In the genomic region with DNA sequence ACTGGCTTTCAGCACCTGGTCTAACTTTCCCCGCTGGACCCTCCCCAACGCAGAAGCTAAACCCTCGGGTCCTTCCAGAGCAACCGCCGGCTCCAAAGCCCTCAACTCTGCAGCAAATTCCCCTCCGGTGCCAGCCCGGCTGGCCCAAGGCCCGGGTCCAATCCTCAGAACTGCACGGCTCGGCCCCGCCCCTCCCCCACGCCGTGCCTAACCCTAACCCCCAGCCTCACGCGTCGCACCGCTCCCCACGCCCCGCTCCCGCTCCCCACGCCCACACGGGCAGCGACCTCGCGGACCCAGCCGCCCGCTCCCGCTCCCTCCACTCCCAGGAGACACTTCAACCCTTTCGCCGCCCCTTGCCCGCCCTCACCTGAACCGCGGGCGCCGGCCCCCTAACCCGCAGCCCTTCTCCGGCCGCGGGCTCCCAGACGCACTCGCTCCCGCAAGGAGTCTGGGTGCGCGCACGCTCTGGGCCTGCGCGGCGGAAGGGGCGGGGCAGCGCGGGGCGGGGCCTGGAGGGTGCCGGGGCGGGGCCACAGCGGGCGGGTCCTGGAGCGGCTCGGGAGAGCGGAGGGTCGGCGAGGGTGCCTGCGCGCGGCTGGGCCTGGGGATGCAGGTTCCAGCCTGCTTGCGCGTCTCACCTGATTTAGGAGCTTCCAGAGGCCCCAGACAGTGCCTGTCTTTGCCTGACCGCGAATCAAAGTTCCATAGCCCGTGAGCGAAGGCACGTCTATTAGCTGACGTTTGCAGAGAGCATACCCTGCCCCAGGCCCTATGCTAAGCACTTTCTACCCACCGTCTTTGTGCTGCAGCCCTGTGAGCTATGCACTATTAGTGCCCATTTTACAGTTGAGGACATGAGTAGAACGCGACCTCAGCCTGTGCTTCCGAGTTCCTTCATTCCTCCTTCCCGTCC, we compare ENCODE assay signal across 1 cellular context.
TF ChIP-seq lines count a peak whose summit lies in the region.

A gene (minus strand): TSS at position 453 of the 916 bp plus-strand sequence. CDS start 2,729 bp downstream, outside the sequence.

TF ChIP-seq in HepG2, 621 proteins besides CTCF, POLR2A, EP300 and RAD21 (continued from another document and continues in another):
- TF ChIP-seq ARNTL (CRISPR knock-in tag; IDR thresholded peaks at IDR 0.05) (no peak), RXRA (CRISPR knock-in tag; IDR thresholded peaks at IDR 0.05) (peak; percentile 29; the same call in 1 of the 2 replicates), FOXK2 (IDR thresholded peaks at IDR 0.05) (no peak), HNRNPLL (IDR thresholded peaks at IDR 0.05; ENCODE audit: low read depth, low read length, poor library complexity, severe bottlenecking) (peak; percentile 28), KLF9 (CRISPR knock-in tag; IDR thresholded peaks at IDR 0.05; ENCODE audit: low read depth) (no peak), NAIF1 (CRISPR knock-in tag; IDR thresholded peaks at IDR 0.05; ENCODE audit: borderline replicate concordance) (peak; percentile 57; the same call in 1 of the 2 replicates), ZNF292 (CRISPR knock-in tag; IDR thresholded peaks at IDR 0.05; ENCODE audit: borderline replicate concordance, low read depth) (0 out of 2 replicates have a peak, but pooled peaks have one; percentile 31), ZNF234 (CRISPR knock-in tag; conservative IDR thresholded peaks at IDR 0.05) (0 out of 2 replicates have a peak, but pooled peaks have one; percentile 59), ZNF7 (CRISPR knock-in tag; IDR thresholded peaks at IDR 0.05) (no peak), ZNF33A (CRISPR knock-in tag; IDR thresholded peaks at IDR 0.05; ENCODE audit: borderline replicate concordance) (peak; percentile 49; the same call in 1 of the 2 replicates), RFX1 (IDR thresholded peaks at IDR 0.05) (no peak), SRF (IDR thresholded peaks at IDR 0.05; ENCODE audit: low read depth, low read length) (no peak), AGO1 (IDR thresholded peaks at IDR 0.05; ENCODE audit: low read depth, low read length, poor library complexity, severe bottlenecking) (no peak), ZSCAN9 (CRISPR knock-in tag; IDR thresholded peaks at IDR 0.05; ENCODE audit: borderline replicate concordance) (no peak), MAZ (IDR thresholded peaks at IDR 0.05; ENCODE audit: borderline replicate concordance, low read depth, low read length) (no peak), MAZ (CRISPR knock-in tag; IDR thresholded peaks at IDR 0.05; ENCODE audit: low read depth) (peak; percentile 73), RBM22 (optimal IDR thresholded peaks at IDR 0.05; ENCODE audit: low read length) (no peak), DMAP1 (CRISPR knock-in tag; IDR thresholded peaks at IDR 0.05) (peak; percentile 52; the same call in 1 of the 2 replicates), SOX6 (IDR thresholded peaks at IDR 0.05) (no peak), SOX6 (CRISPR knock-in tag; IDR thresholded peaks at IDR 0.05) (peak; percentile 26; the same call in 1 of the 2 replicates), ZNF224 (CRISPR knock-in tag; IDR thresholded peaks at IDR 0.05) (no peak), ZNF343 (CRISPR knock-in tag; IDR thresholded peaks at IDR 0.05) (0 out of 2 replicates have a peak, but pooled peaks have one; percentile 35), EED (CRISPR knock-in tag; IDR thresholded peaks at IDR 0.05) (peak; percentile 24; the same call in 1 of the 2 replicates), KDM4B (CRISPR knock-in tag; IDR thresholded peaks at IDR 0.05) (no peak; the same call in 1 of the 2 replicates), KLF16 (CRISPR knock-in tag; IDR thresholded peaks at IDR 0.05) (0 out of 4 replicates have a peak, but pooled peaks of 1 of the 2 experiments have one; percentile 23), NONO (IDR thresholded peaks at IDR 0.05) (no peak), NONO (CRISPR knock-in tag; conservative IDR thresholded peaks at IDR 0.05) (peak; percentile 78; the same call in 1 of the 2 replicates), ZNF660 (CRISPR knock-in tag; IDR thresholded peaks at IDR 0.05; ENCODE audit: borderline replicate concordance, low read depth) (0 out of 2 replicates have a peak, but pooled peaks have one; percentile 26), ESRRA (CRISPR knock-in tag; IDR thresholded peaks at IDR 0.05; ENCODE audit: low read depth) (0 out of 2 replicates have a peak, but pooled peaks have one; percentile 28), ZNF44 (CRISPR knock-in tag; IDR thresholded peaks at IDR 0.05) (no peak), ZNF17 (CRISPR knock-in tag; IDR thresholded peaks at IDR 0.05) (no peak), CCDC6 (CRISPR knock-in tag; IDR thresholded peaks at IDR 0.05) (0 out of 2 replicates have a peak, but pooled peaks have one; percentile 62), ZNF614 (CRISPR knock-in tag; IDR thresholded peaks at IDR 0.05; ENCODE audit: borderline replicate concordance) (no peak), RARA (CRISPR knock-in tag; IDR thresholded peaks at IDR 0.05) (no peak), ISL2 (CRISPR knock-in tag; IDR thresholded peaks at IDR 0.05) (peak; percentile 62), GATAD1 (CRISPR knock-in tag; IDR thresholded peaks at IDR 0.05) (no peak; the same call in 1 of the 2 replicates)
- TF ChIP-seq, protein P1, sequence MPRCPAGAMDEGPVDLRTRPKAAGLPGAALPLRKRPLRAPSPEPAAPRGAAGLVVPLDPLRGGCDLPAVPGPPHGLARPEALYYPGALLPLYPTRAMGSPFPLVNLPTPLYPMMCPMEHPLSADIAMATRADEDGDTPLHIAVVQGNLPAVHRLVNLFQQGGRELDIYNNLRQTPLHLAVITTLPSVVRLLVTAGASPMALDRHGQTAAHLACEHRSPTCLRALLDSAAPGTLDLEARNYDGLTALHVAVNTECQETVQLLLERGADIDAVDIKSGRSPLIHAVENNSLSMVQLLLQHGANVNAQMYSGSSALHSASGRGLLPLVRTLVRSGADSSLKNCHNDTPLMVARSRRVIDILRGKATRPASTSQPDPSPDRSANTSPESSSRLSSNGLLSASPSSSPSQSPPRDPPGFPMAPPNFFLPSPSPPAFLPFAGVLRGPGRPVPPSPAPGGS (CRISPR knock-in tag; IDR thresholded peaks at IDR 0.05) = no peak
- TF ChIP-seq, protein P2, sequence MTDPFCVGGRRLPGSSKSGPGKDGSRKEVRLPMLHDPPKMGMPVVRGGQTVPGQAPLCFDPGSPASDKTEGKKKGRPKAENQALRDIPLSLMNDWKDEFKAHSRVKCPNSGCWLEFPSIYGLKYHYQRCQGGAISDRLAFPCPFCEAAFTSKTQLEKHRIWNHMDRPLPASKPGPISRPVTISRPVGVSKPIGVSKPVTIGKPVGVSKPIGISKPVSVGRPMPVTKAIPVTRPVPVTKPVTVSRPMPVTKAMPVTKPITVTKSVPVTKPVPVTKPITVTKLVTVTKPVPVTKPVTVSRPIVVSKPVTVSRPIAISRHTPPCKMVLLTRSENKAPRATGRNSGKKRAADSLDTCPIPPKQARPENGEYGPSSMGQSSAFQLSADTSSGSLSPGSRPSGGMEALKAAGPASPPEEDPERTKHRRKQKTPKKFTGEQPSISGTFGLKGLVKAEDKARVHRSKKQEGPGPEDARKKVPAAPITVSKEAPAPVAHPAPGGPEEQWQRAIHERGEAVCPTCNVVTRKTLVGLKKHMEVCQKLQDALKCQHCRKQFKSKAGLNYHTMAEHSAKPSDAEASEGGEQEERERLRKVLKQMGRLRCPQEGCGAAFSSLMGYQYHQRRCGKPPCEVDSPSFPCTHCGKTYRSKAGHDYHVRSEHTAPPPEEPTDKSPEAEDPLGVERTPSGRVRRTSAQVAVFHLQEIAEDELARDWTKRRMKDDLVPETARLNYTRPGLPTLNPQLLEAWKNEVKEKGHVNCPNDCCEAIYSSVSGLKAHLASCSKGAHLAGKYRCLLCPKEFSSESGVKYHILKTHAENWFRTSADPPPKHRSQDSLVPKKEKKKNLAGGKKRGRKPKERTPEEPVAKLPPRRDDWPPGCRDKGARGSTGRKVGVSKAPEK (CRISPR knock-in tag; IDR thresholded peaks at IDR 0.05; ENCODE audit: borderline replicate concordance) = no peak
- TF ChIP-seq, protein P3, sequence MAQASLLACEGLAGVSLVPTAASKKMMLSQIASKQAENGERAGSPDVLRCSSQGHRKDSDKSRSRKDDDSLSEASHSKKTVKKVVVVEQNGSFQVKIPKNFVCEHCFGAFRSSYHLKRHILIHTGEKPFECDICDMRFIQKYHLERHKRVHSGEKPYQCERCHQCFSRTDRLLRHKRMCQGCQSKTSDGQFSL (CRISPR knock-in tag; IDR thresholded peaks at IDR 0.05) = no peak
- TF ChIP-seq, protein P4, sequence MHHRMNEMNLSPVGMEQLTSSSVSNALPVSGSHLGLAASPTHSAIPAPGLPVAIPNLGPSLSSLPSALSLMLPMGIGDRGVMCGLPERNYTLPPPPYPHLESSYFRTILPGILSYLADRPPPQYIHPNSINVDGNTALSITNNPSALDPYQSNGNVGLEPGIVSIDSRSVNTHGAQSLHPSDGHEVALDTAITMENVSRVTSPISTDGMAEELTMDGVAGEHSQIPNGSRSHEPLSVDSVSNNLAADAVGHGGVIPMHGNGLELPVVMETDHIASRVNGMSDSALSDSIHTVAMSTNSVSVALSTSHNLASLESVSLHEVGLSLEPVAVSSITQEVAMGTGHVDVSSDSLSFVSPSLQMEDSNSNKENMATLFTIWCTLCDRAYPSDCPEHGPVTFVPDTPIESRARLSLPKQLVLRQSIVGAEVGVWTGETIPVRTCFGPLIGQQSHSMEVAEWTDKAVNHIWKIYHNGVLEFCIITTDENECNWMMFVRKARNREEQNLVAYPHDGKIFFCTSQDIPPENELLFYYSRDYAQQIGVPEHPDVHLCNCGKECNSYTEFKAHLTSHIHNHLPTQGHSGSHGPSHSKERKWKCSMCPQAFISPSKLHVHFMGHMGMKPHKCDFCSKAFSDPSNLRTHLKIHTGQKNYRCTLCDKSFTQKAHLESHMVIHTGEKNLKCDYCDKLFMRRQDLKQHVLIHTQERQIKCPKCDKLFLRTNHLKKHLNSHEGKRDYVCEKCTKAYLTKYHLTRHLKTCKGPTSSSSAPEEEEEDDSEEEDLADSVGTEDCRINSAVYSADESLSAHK (CRISPR knock-in tag; IDR thresholded peaks at IDR 0.05; ENCODE audit: borderline replicate concordance) = no peak
- TF ChIP-seq, protein P5, sequence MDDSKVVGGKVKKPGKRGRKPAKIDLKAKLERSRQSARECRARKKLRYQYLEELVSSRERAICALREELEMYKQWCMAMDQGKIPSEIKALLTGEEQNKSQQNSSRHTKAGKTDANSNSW (CRISPR knock-in tag; IDR thresholded peaks at IDR 0.05; ENCODE audit: borderline replicate concordance) = no peak
- TF ChIP-seq, protein P6, sequence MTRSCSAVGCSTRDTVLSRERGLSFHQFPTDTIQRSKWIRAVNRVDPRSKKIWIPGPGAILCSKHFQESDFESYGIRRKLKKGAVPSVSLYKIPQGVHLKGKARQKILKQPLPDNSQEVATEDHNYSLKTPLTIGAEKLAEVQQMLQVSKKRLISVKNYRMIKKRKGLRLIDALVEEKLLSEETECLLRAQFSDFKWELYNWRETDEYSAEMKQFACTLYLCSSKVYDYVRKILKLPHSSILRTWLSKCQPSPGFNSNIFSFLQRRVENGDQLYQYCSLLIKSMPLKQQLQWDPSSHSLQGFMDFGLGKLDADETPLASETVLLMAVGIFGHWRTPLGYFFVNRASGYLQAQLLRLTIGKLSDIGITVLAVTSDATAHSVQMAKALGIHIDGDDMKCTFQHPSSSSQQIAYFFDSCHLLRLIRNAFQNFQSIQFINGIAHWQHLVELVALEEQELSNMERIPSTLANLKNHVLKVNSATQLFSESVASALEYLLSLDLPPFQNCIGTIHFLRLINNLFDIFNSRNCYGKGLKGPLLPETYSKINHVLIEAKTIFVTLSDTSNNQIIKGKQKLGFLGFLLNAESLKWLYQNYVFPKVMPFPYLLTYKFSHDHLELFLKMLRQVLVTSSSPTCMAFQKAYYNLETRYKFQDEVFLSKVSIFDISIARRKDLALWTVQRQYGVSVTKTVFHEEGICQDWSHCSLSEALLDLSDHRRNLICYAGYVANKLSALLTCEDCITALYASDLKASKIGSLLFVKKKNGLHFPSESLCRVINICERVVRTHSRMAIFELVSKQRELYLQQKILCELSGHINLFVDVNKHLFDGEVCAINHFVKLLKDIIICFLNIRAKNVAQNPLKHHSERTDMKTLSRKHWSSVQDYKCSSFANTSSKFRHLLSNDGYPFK (CRISPR knock-in tag; IDR thresholded peaks at IDR 0.05; ENCODE audit: borderline replicate concordance) = no peak
- TF ChIP-seq, protein P7, sequence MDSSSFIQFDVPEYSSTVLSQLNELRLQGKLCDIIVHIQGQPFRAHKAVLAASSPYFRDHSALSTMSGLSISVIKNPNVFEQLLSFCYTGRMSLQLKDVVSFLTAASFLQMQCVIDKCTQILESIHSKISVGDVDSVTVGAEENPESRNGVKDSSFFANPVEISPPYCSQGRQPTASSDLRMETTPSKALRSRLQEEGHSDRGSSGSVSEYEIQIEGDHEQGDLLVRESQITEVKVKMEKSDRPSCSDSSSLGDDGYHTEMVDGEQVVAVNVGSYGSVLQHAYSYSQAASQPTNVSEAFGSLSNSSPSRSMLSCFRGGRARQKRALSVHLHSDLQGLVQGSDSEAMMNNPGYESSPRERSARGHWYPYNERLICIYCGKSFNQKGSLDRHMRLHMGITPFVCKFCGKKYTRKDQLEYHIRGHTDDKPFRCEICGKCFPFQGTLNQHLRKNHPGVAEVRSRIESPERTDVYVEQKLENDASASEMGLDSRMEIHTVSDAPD (CRISPR knock-in tag; IDR thresholded peaks at IDR 0.05) = no peak
- TF ChIP-seq, protein P8, sequence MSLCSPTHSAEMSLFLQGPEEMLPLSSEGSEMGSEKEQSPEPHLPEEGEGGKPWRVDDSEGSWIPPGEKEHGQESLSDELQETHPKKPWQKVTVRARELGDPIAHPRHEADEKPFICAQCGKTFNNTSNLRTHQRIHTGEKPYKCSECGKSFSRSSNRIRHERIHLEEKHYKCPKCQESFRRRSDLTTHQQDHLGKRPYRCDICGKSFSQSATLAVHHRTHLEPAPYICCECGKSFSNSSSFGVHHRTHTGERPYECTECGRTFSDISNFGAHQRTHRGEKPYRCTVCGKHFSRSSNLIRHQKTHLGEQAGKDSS (CRISPR knock-in tag; IDR thresholded peaks at IDR 0.05; ENCODE audit: borderline replicate concordance, low read depth) = peak; percentile 9; the same call in 1 of the 2 replicates
- TF ChIP-seq, protein P9, sequence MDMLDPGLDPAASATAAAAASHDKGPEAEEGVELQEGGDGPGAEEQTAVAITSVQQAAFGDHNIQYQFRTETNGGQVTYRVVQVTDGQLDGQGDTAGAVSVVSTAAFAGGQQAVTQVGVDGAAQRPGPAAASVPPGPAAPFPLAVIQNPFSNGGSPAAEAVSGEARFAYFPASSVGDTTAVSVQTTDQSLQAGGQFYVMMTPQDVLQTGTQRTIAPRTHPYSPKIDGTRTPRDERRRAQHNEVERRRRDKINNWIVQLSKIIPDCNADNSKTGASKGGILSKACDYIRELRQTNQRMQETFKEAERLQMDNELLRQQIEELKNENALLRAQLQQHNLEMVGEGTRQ (IDR thresholded peaks at IDR 0.05; ENCODE audit: low read depth, low read length) = no peak
- TF ChIP-seq, protein P9 (CRISPR knock-in tag; IDR thresholded peaks at IDR 0.05; ENCODE audit: borderline replicate concordance) = 0 out of 2 replicates have a peak, but pooled peaks have one; percentile 23
